ENCODE assay signal across 9 cellular contexts in genomic region chr6:87152528-87152950, GRCh38. TPM values are rescaled to one million over a fixed set of nuclear protein-coding genes. Genes with fewer than 3 reads are reported as not detected.
DNase-seq lines count a peak whose midpoint lies in the region; ATAC-seq and TF ChIP-seq lines count a peak whose summit lies in the region.
"Had no signal": no experiment of that assay in that cellular context is flagged by ENCODE, and none has a peak within 500 bp of the region (broad histone marks: within the 10 kb centered on the region; RNA-seq: fewer than 3 reads in every experiment).

No MANE protein-coding gene starts in this region.

- peak overlapping the region; percentile 71 for H3K4me3 Mint-ChIP-seq in chondrocyte (ENCODE audit: unreplicated experiment)
- peak overlapping the region; percentile 82 to 92 (median 88) for H3K4me3 Mint-ChIP-seq in naive thymus-derived CD8-positive, alpha-beta T cell

- H3K4me1 Mint-ChIP-seq in chondrocyte (ENCODE audit: low read depth): peaks cover 46% of the 10 kb centered on the region
- H3K4me1 Mint-ChIP-seq in naive thymus-derived CD8-positive, alpha-beta T cell: peaks cover 18 to 47% (median 42%) of the 10 kb centered on the region in 4 donors

- H3K27me3 ChIP-seq in MM.1S (replicated peaks; ENCODE audit: insufficient read depth, low read length): no peaks in the 10 kb centered on the region

- H3K36me3 Mint-ChIP-seq in chondrocyte (ENCODE audit: low read depth): no peaks in the 10 kb centered on the region
- peaks cover 0 to 2% (median 0%) of the 10 kb centered on the region in 3 donors for H3K36me3 Mint-ChIP-seq in naive thymus-derived CD8-positive, alpha-beta T cell

- peaks cover 22% of the 10 kb centered on the region for H3K79me2 ChIP-seq in MM.1S (ENCODE audit: low read length)

- H3K27ac Mint-ChIP-seq in chondrocyte (ENCODE audit: unreplicated experiment): peak overlapping the region; percentile 92
- peak overlapping the region; percentile 84 to 98 (median 95) for H3K27ac Mint-ChIP-seq in naive thymus-derived CD8-positive, alpha-beta T cell

- no peak overlapping the region for H3K4me3 ChIP-seq in MM.1S (ENCODE audit: low read length)

- peak overlapping the region; percentile 78; the same call in 1 of the 2 replicates for H2AFZ ChIP-seq in MM.1S (ENCODE audit: low read length)

- no peaks in the 10 kb centered on the region for H3K27me3 Mint-ChIP-seq in chondrocyte (ENCODE audit: low read depth)
- peaks cover 0 to 2% (median 0%) of the 10 kb centered on the region in 5 donors for H3K27me3 Mint-ChIP-seq in naive thymus-derived CD8-positive, alpha-beta T cell

- H3K9me2 ChIP-seq in MM.1S (replicated peaks; ENCODE audit: insufficient read depth, low read length): no peaks in the 10 kb centered on the region

- H4K20me1 ChIP-seq in MM.1S (ENCODE audit: insufficient read depth, low read length): peaks cover 4% of the 10 kb centered on the region

- no peaks in the 10 kb centered on the region for H3K9me3 Mint-ChIP-seq in chondrocyte (ENCODE audit: low read depth)
- H3K9me3 Mint-ChIP-seq in naive thymus-derived CD8-positive, alpha-beta T cell: no peaks in the 10 kb centered on the region

- POLR2A ChIA-PET in naive thymus-derived CD8-positive, alpha-beta T cell (lab: Charles Lee): interaction anchor here (0.8 to 1.7 kb wide), 7 partner anchors 12 to 1474 kb away, joined by 3 to 14 read pairs (median 4); partner anchors contain the start of genes AKIRIN2, ORC3, RARS2 and SLC35A1

- H3K27ac ChIP-seq in MM.1S (ENCODE audit: low read length): no peak overlapping the region

- peaks cover 18% of the 10 kb centered on the region for H3F3A ChIP-seq in MM.1S (ENCODE audit: insufficient read depth, low read length)

- H3K4me1 ChIP-seq in MM.1S (ENCODE audit: low read length): peaks cover 11% of the 10 kb centered on the region

- H3K4me2 ChIP-seq in MM.1S (ENCODE audit: low read depth, low read length): peak overlapping the region; percentile 61; the same call in 1 of the 2 replicates

- TF ChIP-seq CTCF in MM.1S (IDR thresholded peaks at IDR 0.05; ENCODE audit: low read length) (no peak), chondrocyte (IDR thresholded peaks at IDR 0.05) (no peak)

- no peak overlapping the region for H3K9ac ChIP-seq in MM.1S (ENCODE audit: low read length)

- DNase-seq in GM04503 (ENCODE audit: low read depth) (peak; percentile 3), MM.1S (no peak), chondrocyte (ENCODE audit: low spot score) (no peak), hepatic stellate cell (ENCODE audit: low spot score) (no peak), KBM-7 (no peak)
- DNase-seq in naive thymus-derived CD8-positive, alpha-beta T cell: no peak
- no peak for DNase-seq in activated CD4-positive, alpha-beta T cell treated with anti-CD3 and anti-CD28 coated beads, Interleukin-2, amount 50 U/mL, for 4 hours

- in situ Hi-C loops in KBM-7 (cut with MboI; ENCODE audit: low pct_unique_long_range_greater_than_20kb, low sequenced_read_pairs): no loop called here

- H3K36me3 ChIP-seq in MM.1S (replicated peaks; ENCODE audit: insufficient read depth, low read length): no peaks in the 10 kb centered on the region

- H3K9me3 ChIP-seq in MM.1S (replicated peaks; ENCODE audit: insufficient read depth, low read length): no peaks in the 10 kb centered on the region

- ATAC-seq in naive thymus-derived CD8-positive, alpha-beta T cell: no peak
- no peak for ATAC-seq in GM18498 (IDR thresholded peaks at IDR 0.05; ENCODE audit: unreplicated experiment)

RNA-seq across cellular contexts. Expression of gene ZNF292, which starts 2.8 kb away (rescaled TPM):
- total RNA-seq in chondrocyte: 34.6 to 39.6 TPM (median 39.0 TPM) in 3 replicates
- 10 to 100 TPM; 74.0 to 87.7 TPM for total RNA-seq in naive thymus-derived CD8-positive, alpha-beta T cell
- polyA plus RNA-seq in naive thymus-derived CD8-positive, alpha-beta T cell: 10 to 100 TPM; 22.4 to 24.0 (median 23.3) TPM

RNA-seq across cellular contexts. Expression of gene CGA, which starts 57.6 kb away (rescaled TPM):
- total RNA-seq in chondrocyte: 1.3 TPM in 1 of 3 replicates, not detected in the others
- not detected for total RNA-seq in naive thymus-derived CD8-positive, alpha-beta T cell
- not detected for polyA plus RNA-seq in naive thymus-derived CD8-positive, alpha-beta T cell
- total RNA-seq: LHCN-M2 had no signal
